ENCODE assay signal across 21 cellular contexts in the genomic region with DNA sequence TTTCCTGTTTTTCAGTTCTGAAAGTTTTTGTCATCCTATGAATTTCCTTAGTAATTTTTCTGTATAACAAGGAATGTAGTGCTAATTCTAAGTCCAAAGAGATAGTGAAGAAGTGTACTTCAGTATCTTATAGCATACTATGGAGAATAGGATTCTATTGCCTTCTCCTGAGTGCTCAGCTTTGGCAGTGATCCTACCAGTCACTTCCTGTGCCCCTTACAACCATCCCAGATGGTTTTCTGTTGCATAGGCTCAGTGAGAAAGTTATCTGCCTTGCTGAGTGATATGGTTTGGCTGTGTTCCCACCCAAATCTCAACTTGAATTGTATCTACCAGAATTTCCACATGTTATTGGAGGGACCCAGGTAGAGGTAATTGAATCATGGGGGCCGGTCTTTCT. TPM values are rescaled to one million over a fixed set of nuclear protein-coding genes. Genes with fewer than 3 reads are reported as not detected.
"Had no signal": no experiment of that assay in that cellular context is flagged by ENCODE, and none has a peak within 500 bp of the region (broad histone marks: within the 10 kb centered on the region; RNA-seq: fewer than 3 reads in every experiment).

No MANE protein-coding gene starts in this region.

RNA-seq across cellular contexts. Expression of a gene that starts 0.6 kb away (rescaled TPM):
- total RNA-seq: activated B cell treated with CpG ODN at 0.5 μM for 24 hours; activated CD4-positive, alpha-beta memory T cell treated with anti-CD3 and anti-CD28 coated beads for 36 hours; activated CD4-positive, alpha-beta T cell treated with anti-CD3 and anti-CD28 coated beads, Interleukin-2, amount 10 ng/mL, durations not matched to agents 24 days and 14 days; activated CD8-positive, alpha-beta memory T cell treated with anti-CD3 and anti-CD28 coated beads for 36 hours; activated CD8-positive, alpha-beta T cell treated with anti-CD3 and anti-CD28 coated beads for 36 hours; activated naive CD4-positive, alpha-beta T cell treated with anti-CD3 and anti-CD28 coated beads for 36 hours; activated naive CD4-positive, alpha-beta T cell treated with anti-CD3 and anti-CD28 coated beads, Interleukin-2, amount 50 U/mL, for 72 hours; activated naive CD8-positive, alpha-beta T cell treated with anti-CD3 and anti-CD28 coated beads for 36 hours; activated T-cell treated with anti-CD3 and anti-CD28 coated beads, Interleukin-2, amount 50 U/mL, for 4 hours; activated T-cell treated with anti-CD3 and anti-CD28 coated beads, Interleukin-2, amount 50 U/mL, for 72 hours; activated T-helper 1 cell treated with anti-CD3 and anti-CD28 coated beads, Interleukin-12 subunit alpha, Interleukin-12 subunit beta, Interleukin-2, Interleukin-4 antibody, amounts not matched to agents 30 ng/mL and 10 ng/mL and 1 ng/mL, durations not matched to agents 14 hours and 24 hours and 36 hours; activated T-helper 17 cell treated with anti-CD3 and anti-CD28 coated beads, Interleukin-2, amount 50 U/mL, for 72 hours; adrenal gland; aorta; astrocyte; body of pancreas; cardiac septum; cerebellum; T-helper 17 cell; T-helper 2 cell treated with Interferon-gamma antibody and Interleukin-4, amounts not matched to agents 100 ng/mL and 5 ng/mL, for 36 hours had no signal
- polyA plus RNA-seq: adrenal gland had no signal

RNA-seq across cellular contexts. Expression of a gene that starts 17.0 kb away (rescaled TPM):
- total RNA-seq: activated B cell treated with CpG ODN at 0.5 μM for 24 hours; activated CD4-positive, alpha-beta memory T cell treated with anti-CD3 and anti-CD28 coated beads for 36 hours; activated CD4-positive, alpha-beta T cell treated with anti-CD3 and anti-CD28 coated beads, Interleukin-2, amount 10 ng/mL, durations not matched to agents 24 days and 14 days; activated CD8-positive, alpha-beta memory T cell treated with anti-CD3 and anti-CD28 coated beads for 36 hours; activated CD8-positive, alpha-beta T cell treated with anti-CD3 and anti-CD28 coated beads for 36 hours; activated naive CD4-positive, alpha-beta T cell treated with anti-CD3 and anti-CD28 coated beads for 36 hours; activated naive CD4-positive, alpha-beta T cell treated with anti-CD3 and anti-CD28 coated beads, Interleukin-2, amount 50 U/mL, for 72 hours; activated naive CD8-positive, alpha-beta T cell treated with anti-CD3 and anti-CD28 coated beads for 36 hours; activated T-cell treated with anti-CD3 and anti-CD28 coated beads, Interleukin-2, amount 50 U/mL, for 4 hours; activated T-cell treated with anti-CD3 and anti-CD28 coated beads, Interleukin-2, amount 50 U/mL, for 72 hours; activated T-helper 1 cell treated with anti-CD3 and anti-CD28 coated beads, Interleukin-12 subunit alpha, Interleukin-12 subunit beta, Interleukin-2, Interleukin-4 antibody, amounts not matched to agents 30 ng/mL and 10 ng/mL and 1 ng/mL, durations not matched to agents 14 hours and 24 hours and 36 hours; activated T-helper 17 cell treated with anti-CD3 and anti-CD28 coated beads, Interleukin-2, amount 50 U/mL, for 72 hours; adrenal gland; aorta; astrocyte; body of pancreas; breast epithelium; cardiac septum; cerebellum; T-helper 17 cell; T-helper 2 cell treated with Interferon-gamma antibody and Interleukin-4, amounts not matched to agents 100 ng/mL and 5 ng/mL, for 36 hours had no signal

RNA-seq across cellular contexts. Expression of a gene that starts 57.6 kb away (rescaled TPM):
- total RNA-seq: activated B cell treated with CpG ODN at 0.5 μM for 24 hours; activated CD4-positive, alpha-beta memory T cell treated with anti-CD3 and anti-CD28 coated beads for 36 hours; activated CD4-positive, alpha-beta T cell treated with anti-CD3 and anti-CD28 coated beads, Interleukin-2, amount 10 ng/mL, durations not matched to agents 24 days and 14 days; activated CD8-positive, alpha-beta memory T cell treated with anti-CD3 and anti-CD28 coated beads for 36 hours; activated CD8-positive, alpha-beta T cell treated with anti-CD3 and anti-CD28 coated beads for 36 hours; activated naive CD4-positive, alpha-beta T cell treated with anti-CD3 and anti-CD28 coated beads for 36 hours; activated naive CD4-positive, alpha-beta T cell treated with anti-CD3 and anti-CD28 coated beads, Interleukin-2, amount 50 U/mL, for 72 hours; activated naive CD8-positive, alpha-beta T cell treated with anti-CD3 and anti-CD28 coated beads for 36 hours; activated T-cell treated with anti-CD3 and anti-CD28 coated beads, Interleukin-2, amount 50 U/mL, for 4 hours; activated T-cell treated with anti-CD3 and anti-CD28 coated beads, Interleukin-2, amount 50 U/mL, for 72 hours; activated T-helper 1 cell treated with anti-CD3 and anti-CD28 coated beads, Interleukin-12 subunit alpha, Interleukin-12 subunit beta, Interleukin-2, Interleukin-4 antibody, amounts not matched to agents 30 ng/mL and 10 ng/mL and 1 ng/mL, durations not matched to agents 14 hours and 24 hours and 36 hours; activated T-helper 17 cell treated with anti-CD3 and anti-CD28 coated beads, Interleukin-2, amount 50 U/mL, for 72 hours; adrenal gland; aorta; astrocyte; body of pancreas; breast epithelium; cardiac septum; cerebellum; T-helper 17 cell; T-helper 2 cell treated with Interferon-gamma antibody and Interleukin-4, amounts not matched to agents 100 ng/mL and 5 ng/mL, for 36 hours had no signal

RNA-seq across cellular contexts. Expression of a gene that starts 58.1 kb away (rescaled TPM):
- total RNA-seq: activated B cell treated with CpG ODN at 0.5 μM for 24 hours; activated CD4-positive, alpha-beta memory T cell treated with anti-CD3 and anti-CD28 coated beads for 36 hours; activated CD4-positive, alpha-beta T cell treated with anti-CD3 and anti-CD28 coated beads, Interleukin-2, amount 10 ng/mL, durations not matched to agents 24 days and 14 days; activated CD8-positive, alpha-beta memory T cell treated with anti-CD3 and anti-CD28 coated beads for 36 hours; activated CD8-positive, alpha-beta T cell treated with anti-CD3 and anti-CD28 coated beads for 36 hours; activated naive CD4-positive, alpha-beta T cell treated with anti-CD3 and anti-CD28 coated beads for 36 hours; activated naive CD4-positive, alpha-beta T cell treated with anti-CD3 and anti-CD28 coated beads, Interleukin-2, amount 50 U/mL, for 72 hours; activated naive CD8-positive, alpha-beta T cell treated with anti-CD3 and anti-CD28 coated beads for 36 hours; activated T-cell treated with anti-CD3 and anti-CD28 coated beads, Interleukin-2, amount 50 U/mL, for 4 hours; activated T-cell treated with anti-CD3 and anti-CD28 coated beads, Interleukin-2, amount 50 U/mL, for 72 hours; activated T-helper 1 cell treated with anti-CD3 and anti-CD28 coated beads, Interleukin-12 subunit alpha, Interleukin-12 subunit beta, Interleukin-2, Interleukin-4 antibody, amounts not matched to agents 30 ng/mL and 10 ng/mL and 1 ng/mL, durations not matched to agents 14 hours and 24 hours and 36 hours; activated T-helper 17 cell treated with anti-CD3 and anti-CD28 coated beads, Interleukin-2, amount 50 U/mL, for 72 hours; adrenal gland; aorta; astrocyte; body of pancreas; breast epithelium; cardiac septum; cerebellum; T-helper 17 cell; T-helper 2 cell treated with Interferon-gamma antibody and Interleukin-4, amounts not matched to agents 100 ng/mL and 5 ng/mL, for 36 hours had no signal
- polyA plus RNA-seq: aorta had no signal
